ENCODE assay signal across 1 cellular context in the genomic region with DNA sequence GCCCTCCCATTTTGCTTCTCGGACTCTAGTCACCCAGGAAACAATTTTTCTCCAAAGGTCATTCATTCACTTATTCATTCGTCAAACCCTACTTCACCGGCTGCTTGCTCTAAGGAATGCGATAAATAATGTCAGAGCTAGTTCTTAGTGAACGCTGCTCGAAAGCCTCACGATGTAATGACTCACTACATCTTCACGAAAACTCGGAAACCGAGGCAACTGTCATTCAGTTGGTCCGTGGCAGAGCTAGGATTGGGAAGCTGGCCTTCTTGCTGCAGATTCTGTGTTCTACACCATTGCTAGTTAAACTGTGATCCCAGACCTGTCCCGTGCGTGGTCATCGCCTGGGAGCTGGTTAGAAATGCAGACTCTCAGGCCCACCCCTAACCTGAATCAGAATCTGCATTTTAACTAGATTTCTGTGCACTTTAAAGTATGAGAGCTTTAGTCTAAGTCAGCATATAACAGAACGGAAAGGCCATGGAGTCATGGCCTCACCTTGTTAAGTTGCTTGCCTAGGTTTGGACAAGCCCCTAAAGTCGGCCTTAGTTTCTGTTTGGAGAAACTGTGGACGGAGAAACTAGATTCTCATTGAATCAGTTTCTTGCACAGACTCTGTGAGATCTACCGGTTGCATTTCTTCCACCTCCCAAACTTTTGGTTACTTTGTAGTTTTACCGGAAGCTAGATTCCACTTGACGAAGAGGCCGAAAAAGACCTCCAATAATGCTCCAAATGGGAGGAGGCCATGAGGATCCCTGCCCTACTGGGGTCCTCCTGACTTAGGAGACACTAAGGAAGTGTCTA.
A peak's percentile ranks its signal among the peaks of the same experiment; 100 is the strongest.
TF ChIP-seq lines count a peak whose summit lies in the region.

No MANE protein-coding gene starts in this region.

TF ChIP-seq in K562, 482 proteins besides CTCF, POLR2A, EP300 and RAD21 (continued from another document and continues in another):
- TF ChIP-seq, protein P1, sequence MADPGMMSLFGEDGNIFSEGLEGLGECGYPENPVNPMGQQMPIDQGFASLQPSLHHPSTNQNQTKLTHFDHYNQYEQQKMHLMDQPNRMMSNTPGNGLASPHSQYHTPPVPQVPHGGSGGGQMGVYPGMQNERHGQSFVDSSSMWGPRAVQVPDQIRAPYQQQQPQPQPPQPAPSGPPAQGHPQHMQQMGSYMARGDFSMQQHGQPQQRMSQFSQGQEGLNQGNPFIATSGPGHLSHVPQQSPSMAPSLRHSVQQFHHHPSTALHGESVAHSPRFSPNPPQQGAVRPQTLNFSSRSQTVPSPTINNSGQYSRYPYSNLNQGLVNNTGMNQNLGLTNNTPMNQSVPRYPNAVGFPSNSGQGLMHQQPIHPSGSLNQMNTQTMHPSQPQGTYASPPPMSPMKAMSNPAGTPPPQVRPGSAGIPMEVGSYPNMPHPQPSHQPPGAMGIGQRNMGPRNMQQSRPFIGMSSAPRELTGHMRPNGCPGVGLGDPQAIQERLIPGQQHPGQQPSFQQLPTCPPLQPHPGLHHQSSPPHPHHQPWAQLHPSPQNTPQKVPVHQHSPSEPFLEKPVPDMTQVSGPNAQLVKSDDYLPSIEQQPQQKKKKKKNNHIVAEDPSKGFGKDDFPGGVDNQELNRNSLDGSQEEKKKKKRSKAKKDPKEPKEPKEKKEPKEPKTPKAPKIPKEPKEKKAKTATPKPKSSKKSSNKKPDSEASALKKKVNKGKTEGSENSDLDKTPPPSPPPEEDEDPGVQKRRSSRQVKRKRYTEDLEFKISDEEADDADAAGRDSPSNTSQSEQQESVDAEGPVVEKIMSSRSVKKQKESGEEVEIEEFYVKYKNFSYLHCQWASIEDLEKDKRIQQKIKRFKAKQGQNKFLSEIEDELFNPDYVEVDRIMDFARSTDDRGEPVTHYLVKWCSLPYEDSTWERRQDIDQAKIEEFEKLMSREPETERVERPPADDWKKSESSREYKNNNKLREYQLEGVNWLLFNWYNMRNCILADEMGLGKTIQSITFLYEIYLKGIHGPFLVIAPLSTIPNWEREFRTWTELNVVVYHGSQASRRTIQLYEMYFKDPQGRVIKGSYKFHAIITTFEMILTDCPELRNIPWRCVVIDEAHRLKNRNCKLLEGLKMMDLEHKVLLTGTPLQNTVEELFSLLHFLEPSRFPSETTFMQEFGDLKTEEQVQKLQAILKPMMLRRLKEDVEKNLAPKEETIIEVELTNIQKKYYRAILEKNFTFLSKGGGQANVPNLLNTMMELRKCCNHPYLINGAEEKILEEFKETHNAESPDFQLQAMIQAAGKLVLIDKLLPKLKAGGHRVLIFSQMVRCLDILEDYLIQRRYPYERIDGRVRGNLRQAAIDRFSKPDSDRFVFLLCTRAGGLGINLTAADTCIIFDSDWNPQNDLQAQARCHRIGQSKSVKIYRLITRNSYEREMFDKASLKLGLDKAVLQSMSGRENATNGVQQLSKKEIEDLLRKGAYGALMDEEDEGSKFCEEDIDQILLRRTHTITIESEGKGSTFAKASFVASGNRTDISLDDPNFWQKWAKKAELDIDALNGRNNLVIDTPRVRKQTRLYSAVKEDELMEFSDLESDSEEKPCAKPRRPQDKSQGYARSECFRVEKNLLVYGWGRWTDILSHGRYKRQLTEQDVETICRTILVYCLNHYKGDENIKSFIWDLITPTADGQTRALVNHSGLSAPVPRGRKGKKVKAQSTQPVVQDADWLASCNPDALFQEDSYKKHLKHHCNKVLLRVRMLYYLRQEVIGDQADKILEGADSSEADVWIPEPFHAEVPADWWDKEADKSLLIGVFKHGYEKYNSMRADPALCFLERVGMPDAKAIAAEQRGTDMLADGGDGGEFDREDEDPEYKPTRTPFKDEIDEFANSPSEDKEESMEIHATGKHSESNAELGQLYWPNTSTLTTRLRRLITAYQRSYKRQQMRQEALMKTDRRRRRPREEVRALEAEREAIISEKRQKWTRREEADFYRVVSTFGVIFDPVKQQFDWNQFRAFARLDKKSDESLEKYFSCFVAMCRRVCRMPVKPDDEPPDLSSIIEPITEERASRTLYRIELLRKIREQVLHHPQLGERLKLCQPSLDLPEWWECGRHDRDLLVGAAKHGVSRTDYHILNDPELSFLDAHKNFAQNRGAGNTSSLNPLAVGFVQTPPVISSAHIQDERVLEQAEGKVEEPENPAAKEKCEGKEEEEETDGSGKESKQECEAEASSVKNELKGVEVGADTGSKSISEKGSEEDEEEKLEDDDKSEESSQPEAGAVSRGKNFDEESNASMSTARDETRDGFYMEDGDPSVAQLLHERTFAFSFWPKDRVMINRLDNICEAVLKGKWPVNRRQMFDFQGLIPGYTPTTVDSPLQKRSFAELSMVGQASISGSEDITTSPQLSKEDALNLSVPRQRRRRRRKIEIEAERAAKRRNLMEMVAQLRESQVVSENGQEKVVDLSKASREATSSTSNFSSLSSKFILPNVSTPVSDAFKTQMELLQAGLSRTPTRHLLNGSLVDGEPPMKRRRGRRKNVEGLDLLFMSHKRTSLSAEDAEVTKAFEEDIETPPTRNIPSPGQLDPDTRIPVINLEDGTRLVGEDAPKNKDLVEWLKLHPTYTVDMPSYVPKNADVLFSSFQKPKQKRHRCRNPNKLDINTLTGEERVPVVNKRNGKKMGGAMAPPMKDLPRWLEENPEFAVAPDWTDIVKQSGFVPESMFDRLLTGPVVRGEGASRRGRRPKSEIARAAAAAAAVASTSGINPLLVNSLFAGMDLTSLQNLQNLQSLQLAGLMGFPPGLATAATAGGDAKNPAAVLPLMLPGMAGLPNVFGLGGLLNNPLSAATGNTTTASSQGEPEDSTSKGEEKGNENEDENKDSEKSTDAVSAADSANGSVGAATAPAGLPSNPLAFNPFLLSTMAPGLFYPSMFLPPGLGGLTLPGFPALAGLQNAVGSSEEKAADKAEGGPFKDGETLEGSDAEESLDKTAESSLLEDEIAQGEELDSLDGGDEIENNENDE (IDR thresholded peaks at IDR 0.05; ENCODE audit: low read depth, low read length) = no peak
- no peak for TF ChIP-seq SRSF7 (optimal IDR thresholded peaks at IDR 0.05; ENCODE audit: low read depth, low read length)
- TF ChIP-seq, protein P2, sequence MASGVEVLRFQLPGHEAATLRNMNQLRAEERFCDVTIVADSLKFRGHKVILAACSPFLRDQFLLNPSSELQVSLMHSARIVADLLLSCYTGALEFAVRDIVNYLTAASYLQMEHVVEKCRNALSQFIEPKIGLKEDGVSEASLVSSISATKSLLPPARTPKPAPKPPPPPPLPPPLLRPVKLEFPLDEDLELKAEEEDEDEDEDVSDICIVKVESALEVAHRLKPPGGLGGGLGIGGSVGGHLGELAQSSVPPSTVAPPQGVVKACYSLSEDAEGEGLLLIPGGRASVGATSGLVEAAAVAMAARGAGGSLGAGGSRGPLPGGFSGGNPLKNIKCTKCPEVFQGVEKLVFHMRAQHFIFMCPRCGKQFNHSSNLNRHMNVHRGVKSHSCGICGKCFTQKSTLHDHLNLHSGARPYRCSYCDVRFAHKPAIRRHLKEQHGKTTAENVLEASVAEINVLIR (CRISPR knock-in tag; IDR thresholded peaks at IDR 0.05) = no peak
- no peak for TF ChIP-seq ATF1 (CRISPR knock-in tag; IDR thresholded peaks at IDR 0.05)
- TF ChIP-seq ATF1 (tag; IDR thresholded peaks at IDR 0.05) = peak; percentile 8
- TF ChIP-seq, protein P3, sequence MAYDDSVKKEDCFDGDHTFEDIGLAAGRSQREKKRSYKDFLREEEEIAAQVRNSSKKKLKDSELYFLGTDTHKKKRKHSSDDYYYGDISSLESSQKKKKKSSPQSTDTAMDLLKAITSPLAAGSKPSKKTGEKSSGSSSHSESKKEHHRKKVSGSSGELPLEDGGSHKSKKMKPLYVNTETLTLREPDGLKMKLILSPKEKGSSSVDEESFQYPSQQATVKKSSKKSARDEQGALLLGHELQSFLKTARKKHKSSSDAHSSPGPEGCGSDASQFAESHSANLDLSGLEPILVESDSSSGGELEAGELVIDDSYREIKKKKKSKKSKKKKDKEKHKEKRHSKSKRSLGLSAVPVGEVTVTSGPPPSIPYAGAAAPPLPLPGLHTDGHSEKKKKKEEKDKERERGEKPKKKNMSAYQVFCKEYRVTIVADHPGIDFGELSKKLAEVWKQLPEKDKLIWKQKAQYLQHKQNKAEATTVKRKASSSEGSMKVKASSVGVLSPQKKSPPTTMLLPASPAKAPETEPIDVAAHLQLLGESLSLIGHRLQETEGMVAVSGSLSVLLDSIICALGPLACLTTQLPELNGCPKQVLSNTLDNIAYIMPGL (CRISPR knock-in tag; IDR thresholded peaks at IDR 0.05) = no peak
- TF ChIP-seq, protein P4, sequence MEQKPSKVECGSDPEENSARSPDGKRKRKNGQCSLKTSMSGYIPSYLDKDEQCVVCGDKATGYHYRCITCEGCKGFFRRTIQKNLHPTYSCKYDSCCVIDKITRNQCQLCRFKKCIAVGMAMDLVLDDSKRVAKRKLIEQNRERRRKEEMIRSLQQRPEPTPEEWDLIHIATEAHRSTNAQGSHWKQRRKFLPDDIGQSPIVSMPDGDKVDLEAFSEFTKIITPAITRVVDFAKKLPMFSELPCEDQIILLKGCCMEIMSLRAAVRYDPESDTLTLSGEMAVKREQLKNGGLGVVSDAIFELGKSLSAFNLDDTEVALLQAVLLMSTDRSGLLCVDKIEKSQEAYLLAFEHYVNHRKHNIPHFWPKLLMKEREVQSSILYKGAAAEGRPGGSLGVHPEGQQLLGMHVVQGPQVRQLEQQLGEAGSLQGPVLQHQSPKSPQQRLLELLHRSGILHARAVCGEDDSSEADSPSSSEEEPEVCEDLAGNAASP (IDR thresholded peaks at IDR 0.05) = no peak
- TF ChIP-seq, protein P5, sequence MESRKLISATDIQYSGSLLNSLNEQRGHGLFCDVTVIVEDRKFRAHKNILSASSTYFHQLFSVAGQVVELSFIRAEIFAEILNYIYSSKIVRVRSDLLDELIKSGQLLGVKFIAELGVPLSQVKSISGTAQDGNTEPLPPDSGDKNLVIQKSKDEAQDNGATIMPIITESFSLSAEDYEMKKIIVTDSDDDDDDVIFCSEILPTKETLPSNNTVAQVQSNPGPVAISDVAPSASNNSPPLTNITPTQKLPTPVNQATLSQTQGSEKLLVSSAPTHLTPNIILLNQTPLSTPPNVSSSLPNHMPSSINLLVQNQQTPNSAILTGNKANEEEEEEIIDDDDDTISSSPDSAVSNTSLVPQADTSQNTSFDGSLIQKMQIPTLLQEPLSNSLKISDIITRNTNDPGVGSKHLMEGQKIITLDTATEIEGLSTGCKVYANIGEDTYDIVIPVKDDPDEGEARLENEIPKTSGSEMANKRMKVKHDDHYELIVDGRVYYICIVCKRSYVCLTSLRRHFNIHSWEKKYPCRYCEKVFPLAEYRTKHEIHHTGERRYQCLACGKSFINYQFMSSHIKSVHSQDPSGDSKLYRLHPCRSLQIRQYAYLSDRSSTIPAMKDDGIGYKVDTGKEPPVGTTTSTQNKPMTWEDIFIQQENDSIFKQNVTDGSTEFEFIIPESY (CRISPR knock-in tag; IDR thresholded peaks at IDR 0.05) = no peak
- TF ChIP-seq MEF2D (tag; conservative IDR thresholded peaks at IDR 0.05; ENCODE audit: low read depth) = no peak; the same call in 1 of the 2 replicates
- peak; percentile 53; the same call in 1 of the 2 replicates for TF ChIP-seq GABPB1 (CRISPR knock-in tag; IDR thresholded peaks at IDR 0.05)
- TF ChIP-seq, protein P6, sequence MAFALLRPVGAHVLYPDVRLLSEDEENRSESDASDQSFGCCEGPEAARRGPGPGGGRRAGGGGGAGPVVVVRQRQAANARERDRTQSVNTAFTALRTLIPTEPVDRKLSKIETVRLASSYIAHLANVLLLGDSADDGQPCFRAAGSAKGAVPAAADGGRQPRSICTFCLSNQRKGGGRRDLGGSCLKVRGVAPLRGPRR (CRISPR knock-in tag; IDR thresholded peaks at IDR 0.05) = no peak
- TF ChIP-seq CCNT2 (IDR thresholded peaks at IDR 0.05; ENCODE audit: borderline replicate concordance, extremely low read depth, insufficient read length, low read depth, low read length) = no peak
- peak; percentile 15; the same call in 1 of the 2 replicates for TF ChIP-seq MAFF (IDR thresholded peaks at IDR 0.05; ENCODE audit: low read length)
- TF ChIP-seq, protein P7, sequence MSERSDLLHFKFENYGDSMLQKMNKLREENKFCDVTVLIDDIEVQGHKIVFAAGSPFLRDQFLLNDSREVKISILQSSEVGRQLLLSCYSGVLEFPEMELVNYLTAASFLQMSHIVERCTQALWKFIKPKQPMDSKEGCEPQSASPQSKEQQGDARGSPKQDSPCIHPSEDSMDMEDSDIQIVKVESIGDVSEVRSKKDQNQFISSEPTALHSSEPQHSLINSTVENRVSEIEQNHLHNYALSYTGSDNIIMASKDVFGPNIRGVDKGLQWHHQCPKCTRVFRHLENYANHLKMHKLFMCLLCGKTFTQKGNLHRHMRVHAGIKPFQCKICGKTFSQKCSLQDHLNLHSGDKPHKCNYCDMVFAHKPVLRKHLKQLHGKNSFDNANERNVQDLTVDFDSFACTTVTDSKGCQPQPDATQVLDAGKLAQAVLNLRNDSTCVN (CRISPR knock-in tag; IDR thresholded peaks at IDR 0.05) = no peak
- TF ChIP-seq TSC22D4 (tag; IDR thresholded peaks at IDR 0.05) = no peak
